18 cellular contexts compared by ENCODE assay signal in the genomic region with DNA sequence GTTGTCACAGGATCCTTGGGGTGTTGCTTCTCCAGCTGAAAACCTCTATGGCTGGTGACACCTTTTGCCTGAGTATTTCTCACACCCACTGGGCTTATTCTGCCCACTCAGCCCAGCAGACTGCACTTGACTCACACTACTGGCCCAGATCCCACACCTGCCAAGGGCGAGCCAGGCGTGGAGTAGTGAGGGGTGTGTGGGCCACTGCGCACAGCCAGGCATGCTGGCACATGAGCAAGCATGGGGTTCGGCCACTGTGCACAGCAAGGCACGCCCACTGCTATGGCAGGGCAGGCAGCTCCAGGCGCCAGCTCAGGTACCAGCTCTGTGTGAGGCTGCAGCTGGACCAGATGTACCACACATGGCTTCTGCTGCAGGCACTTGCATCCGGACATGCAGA.
DNase-seq lines count a peak whose midpoint lies in the region; ATAC-seq and TF ChIP-seq lines count a peak whose summit lies in the region.
"Had no signal": no experiment of that assay in that cellular context is flagged by ENCODE, and none has a peak within 500 bp of the region (broad histone marks: within the 10 kb centered on the region; RNA-seq: fewer than 3 reads in every experiment).

No MANE protein-coding gene starts in this region.

- TF ChIP-seq CTCF in foreskin keratinocyte (conservative IDR thresholded peaks at IDR 0.05) (no peak), smooth muscle cell (IDR thresholded peaks at IDR 0.05; ENCODE audit: borderline replicate concordance, insufficient read depth, poor library complexity, severe bottlenecking) (no peak), esophagus squamous epithelium (IDR thresholded peaks at IDR 0.05) (no peak), psoas muscle (IDR thresholded peaks at IDR 0.05) (no peak)

- H3K9ac ChIP-seq in smooth muscle cell (ENCODE audit: low read depth): no peak overlapping the region

- no peak overlapping the region for H2AFZ ChIP-seq in smooth muscle cell (ENCODE audit: low read depth)

- H3K9me3 ChIP-seq in smooth muscle cell (replicated peaks; ENCODE audit: low read depth) (no peaks in the 10 kb centered on the region), esophagus squamous epithelium (no peaks in the 10 kb centered on the region), psoas muscle (no peaks in the 10 kb centered on the region)
- H3K9me3 ChIP-seq: HAP-1, thoracic aorta had no signal

- H3K4me1 ChIP-seq in foreskin keratinocyte (peaks cover 3% of the 10 kb centered on the region), smooth muscle cell (ENCODE audit: low read depth) (peaks cover 11% of the 10 kb centered on the region), esophagus squamous epithelium (peaks cover 0 to 29% (median 6%) of the 10 kb centered on the region in 3 donors), psoas muscle (no peaks in the 10 kb centered on the region)
- H3K4me1 ChIP-seq: HAP-1 had no signal

- H3K27ac ChIP-seq in foreskin keratinocyte (no peak overlapping the region), smooth muscle cell (ENCODE audit: low read depth) (no peak overlapping the region), esophagus squamous epithelium (peak overlapping the region in 2 of 4 donors; percentile 30 to 56), psoas muscle (no peak overlapping the region)
- H3K27ac ChIP-seq: 22Rv1, thoracic aorta had no signal

- intact Hi-C loops in esophagus squamous epithelium (cut with DNase I) (no loop called here), psoas muscle (cut with DNase I) (no loop called here)

- WGBS in smooth muscle cell (ENCODE audit: low lambda C conversion rate): 75% methylated on average over 7 of the region's 7 CpGs
- WGBS in esophagus squamous epithelium, 2 donors: 17% methylated on average over 2 of the region's 7 CpGs; no CpG with 5 or more reads in 1 of the 2 donors
- WGBS in psoas muscle, 3 donors: 48 to 58% (median 57%) methylated on average over 7 of the region's 7 CpGs

- no peaks in the 10 kb centered on the region for H4K20me1 ChIP-seq in smooth muscle cell (ENCODE audit: low read depth)

- DNase-seq in DMS 273 (lab: John Stamatoyannopoulos, UW; ENCODE audit: unreplicated experiment) (peak; percentile 25), DMS 273 treated with DMSO at 0.1 percent for 48 hours (lab: John Stamatoyannopoulos, UW) (no peak), NCI-H69 (lab: John Stamatoyannopoulos, UW) (peak; percentile 49), foreskin keratinocyte (peak; percentile 69 to 87), smooth muscle cell (lab: John Stamatoyannopoulos, UW; ENCODE audit: unreplicated experiment) (no peak), NCI-H526 treated with DMSO at 0.1 percent for 48 hours (lab: John Stamatoyannopoulos, UW) (no peak), esophagus squamous epithelium (lab: John Stamatoyannopoulos, UW) (no peak), psoas muscle (no peak)
- DNase-seq: activated effector memory CD4-positive, alpha-beta T cell treated with Interleukin-2 at 50 U/mL for 16 hours; cerebellar nuclear complex; glutamatergic neuron; immature natural killer cell; NCI-H2171; stimulated activated CD4-positive, alpha-beta T cell treated with anti-CD3 and anti-CD28 coated beads, Interleukin-4, amount 100 ng/mL, for 24 hours; stimulated activated CD8-positive, alpha-beta memory T cell treated with anti-CD3 and anti-CD28 coated beads, Interleukin-4, amount 100 ng/mL, for 48 hours had no signal

- H3F3A ChIP-seq in smooth muscle cell (ENCODE audit: low read depth): peaks cover 10% of the 10 kb centered on the region

- H3K36me3 ChIP-seq in smooth muscle cell (ENCODE audit: low read depth) (no peaks in the 10 kb centered on the region), esophagus squamous epithelium (no peaks in the 10 kb centered on the region), psoas muscle (ENCODE audit: insufficient read depth in 1 of 2, low read depth in 1 of 2) (no peaks in the 10 kb centered on the region)
- H3K36me3 ChIP-seq: HAP-1, thoracic aorta had no signal

- TF ChIP-seq POLR2A in esophagus squamous epithelium (IDR thresholded peaks at IDR 0.05): no peak

- H3K27me3 ChIP-seq in foreskin keratinocyte (peaks cover 8% of the 10 kb centered on the region), smooth muscle cell (ENCODE audit: low read depth) (no peaks in the 10 kb centered on the region), esophagus squamous epithelium (no peaks in the 10 kb centered on the region), psoas muscle (ENCODE audit: insufficient read depth in 3 of 3, low read length in 2 of 3) (peaks cover 0 to 8% (median 1%) of the 10 kb centered on the region in 3 donors)

- H3K4me3 ChIP-seq in smooth muscle cell: no peak overlapping the region
- no peak overlapping the region for H3K4me3 ChIP-seq in esophagus squamous epithelium
- no peak overlapping the region for H3K4me3 ChIP-seq in psoas muscle
- H3K4me3 ChIP-seq: HAP-1, thoracic aorta had no signal

- no peaks in the 10 kb centered on the region for H3K79me2 ChIP-seq in smooth muscle cell (ENCODE audit: low read depth)

- ATAC-seq in foreskin keratinocyte (peak; percentile 99), psoas muscle (no peak)

- H3K4me2 ChIP-seq in smooth muscle cell: peak overlapping the region; percentile 46

Comparison
In these comparisons a context has a peak if more than half of its experiments do, and no peak if none do; other contexts are left out.
1. DNase-seq: peak in DMS 273 (single experiment), NCI-H69 (single experiment) and foreskin keratinocyte (2 of 2); none in DMS 273 treated with DMSO at 0.1 percent for 48 hours (single experiment), smooth muscle cell (single experiment), NCI-H526 treated with DMSO at 0.1 percent for 48 hours (single experiment), esophagus squamous epithelium (single experiment) and psoas muscle (0 of 2).